ENCODE assay signal across 21 cellular contexts in the genomic region with DNA sequence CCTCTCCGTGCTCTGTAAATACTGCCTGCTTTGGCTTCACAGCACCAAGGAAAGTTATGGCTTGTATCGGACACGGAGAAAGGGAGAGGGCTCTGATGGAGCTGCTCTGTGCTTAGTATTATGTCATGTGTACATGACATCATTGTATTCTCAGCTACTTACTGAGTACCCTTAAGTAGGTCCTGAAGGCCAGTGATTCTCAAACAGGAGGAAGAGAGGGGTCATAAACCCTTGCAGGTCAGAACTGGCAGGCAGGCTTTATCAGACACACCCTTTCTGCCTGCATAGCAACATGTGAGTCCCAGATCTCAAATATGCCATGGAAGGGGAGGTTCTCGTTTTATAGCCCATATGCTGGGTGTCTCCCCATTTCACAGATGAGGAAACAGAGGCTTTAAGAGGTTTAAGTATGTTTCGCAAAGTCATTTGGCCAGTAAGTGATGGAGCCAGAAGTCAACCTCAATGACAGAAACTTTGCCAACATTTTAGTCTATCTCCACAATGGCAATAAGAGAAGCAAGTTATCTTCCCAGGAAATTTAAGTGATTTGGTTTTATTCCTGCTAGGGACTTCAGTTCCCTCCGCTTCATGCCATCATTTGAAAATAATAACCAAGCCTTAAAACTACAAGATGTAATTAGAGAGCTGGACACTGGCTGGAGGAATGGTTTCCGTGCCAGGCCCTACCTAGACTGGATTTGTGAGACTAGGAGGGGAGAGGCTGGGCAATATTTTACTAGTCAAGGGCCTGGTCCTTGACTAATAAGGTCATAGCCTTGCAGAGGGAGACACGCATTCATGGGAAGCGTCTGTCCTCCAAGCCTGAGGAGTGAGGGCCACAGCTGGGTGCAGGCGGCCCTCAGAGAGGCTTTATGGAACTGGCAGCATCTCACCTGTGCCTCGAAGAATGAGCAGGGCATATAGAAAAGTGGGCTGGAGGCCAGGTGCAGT.
"Had no signal": no experiment of that assay in that cellular context is flagged by ENCODE, and none has a peak within 500 bp of the region (broad histone marks: within the 10 kb centered on the region; RNA-seq: fewer than 3 reads in every experiment).

No MANE protein-coding gene starts in this region.

- H3K9me3 ChIP-seq: gastrocnemius medialis, neutrophil, transverse colon had no signal

- H3K27me3 ChIP-seq: gastrocnemius medialis, heart right ventricle, neutrophil, stomach, transverse colon had no signal

- H3K4me3 ChIP-seq: coronary artery, gastrocnemius medialis, lung, stomach, thoracic aorta, transverse colon had no signal

- H3K27me3 Mint-ChIP-seq: naive B cell had no signal

- H3K36me3 ChIP-seq: gastrocnemius medialis, heart right ventricle, left ventricle myocardium inferior, neutrophil, stomach, thoracic aorta, transverse colon had no signal

- ATAC-seq: gastrocnemius medialis, sciatic nerve had no signal

- H3K4me3 Mint-ChIP-seq: endodermal cell had no signal

- H3K27ac ChIP-seq: coronary artery, gastrocnemius medialis, neutrophil, thoracic aorta, transverse colon had no signal

- DNase-seq: central memory CD4-positive, alpha-beta T cell; effector CD4-positive, alpha-beta T cell; endodermal cell; erythroblast; gastrocnemius medialis; heart right ventricle; islet precursor cell; left ventricle myocardium inferior; mesenchymal stem cell; midbrain; naive B cell; posterior cingulate gyrus; stimulated activated naive CD4-positive, alpha-beta T cell; stomach; substantia nigra; transverse colon had no signal

- H3K4me1 ChIP-seq: gastrocnemius medialis, left ventricle myocardium inferior had no signal
